16 cellular contexts compared by ENCODE assay signal in genomic region chr12:79337891-79338290, GRCh38.
DNase-seq lines count a peak whose midpoint lies in the region; TF ChIP-seq lines count a peak whose summit lies in the region.
"Had no signal": no experiment of that assay in that cellular context is flagged by ENCODE, and none has a peak within 500 bp of the region (broad histone marks: within the 10 kb centered on the region; RNA-seq: fewer than 3 reads in every experiment).

No MANE protein-coding gene starts in this region.

- TF ChIP-seq CTCF in type B pancreatic cell (conservative IDR thresholded peaks at IDR 0.05), result no peak

- in situ Hi-C loops in HAP-1 (cut with MboI; ENCODE audit: low sequenced_read_pairs), result no loop called here

- no peaks in the 10 kb centered on the region for H3K27me3 Mint-ChIP-seq in type B pancreatic cell
- H3K27me3 Mint-ChIP-seq: B cell; CD4-positive, alpha-beta T cell had no signal

- DNase-seq in EH (ENCODE audit: low read depth) (peak; percentile 3), HAP-1 (ENCODE audit: low spot score in 2 of 2) (peak; percentile 72 to 78), RPMI7951 (ENCODE audit: low read depth) (peak; percentile 24), NCI-H446 treated with DMSO at 0.1 percent for 48 hours (lab: John Stamatoyannopoulos, UW) (no peak), type B pancreatic cell (ENCODE audit: extremely low spot score, unreplicated experiment) (no peak)
- DNase-seq: AML-193; Caco-2; Calu3; CD4-positive, alpha-beta T cell; CD8-positive, alpha-beta T cell; DMS79 treated with DMSO at 0.1 percent for 48 hours; EL; GF-D8 had no signal

- H3K27ac Mint-ChIP-seq in type B pancreatic cell, result no peak overlapping the region
- H3K27ac Mint-ChIP-seq: B cell; CD4-positive, alpha-beta T cell; CD8-positive, alpha-beta T cell had no signal

- peaks cover 8% of the 10 kb centered on the region for H3K36me3 Mint-ChIP-seq in type B pancreatic cell
- H3K36me3 Mint-ChIP-seq: CD8-positive, alpha-beta T cell had no signal

- peaks cover 6% of the 10 kb centered on the region; the same call in 1 of the 2 replicates for H3K9me3 ChIP-seq in HAP-1
- H3K9me3 ChIP-seq: A549, Caco-2 had no signal

- H3K36me3 ChIP-seq in HAP-1 (replicated peaks), result no peaks in the 10 kb centered on the region

- H3K4me1 Mint-ChIP-seq in type B pancreatic cell (ENCODE audit: unreplicated experiment), result no peaks in the 10 kb centered on the region
- H3K4me1 Mint-ChIP-seq: B cell had no signal

- H3K4me3 Mint-ChIP-seq in type B pancreatic cell, result no peak overlapping the region
- H3K4me3 Mint-ChIP-seq: B cell; CD4-positive, alpha-beta T cell; CD8-positive, alpha-beta T cell had no signal

- peaks cover 5% of the 10 kb centered on the region for H3K9me3 Mint-ChIP-seq in type B pancreatic cell

- no peak overlapping the region for H3K4me3 ChIP-seq in HAP-1
- H3K4me3 ChIP-seq: A549; BLaER1 treated with 17β-estradiol and CSF1 and Interleukin-3, amounts not matched to agents 10 nM and 100 nM had no signal

- peaks cover 33% of the 10 kb centered on the region for H3K4me1 ChIP-seq in HAP-1
- H3K4me1 ChIP-seq: BLaER1 treated with 17β-estradiol and CSF1 and Interleukin-3, amounts not matched to agents 10 nM and 100 nM; Caco-2 had no signal

- H3K27me3 ChIP-seq in HAP-1 (ENCODE audit: low read depth), result no peaks in the 10 kb centered on the region
- H3K27me3 ChIP-seq: BLaER1 treated with 17β-estradiol and CSF1 and Interleukin-3, amounts not matched to agents 10 nM and 100 nM had no signal

Comparison
In these comparisons a context has a peak if more than half of its experiments do, and no peak if none do; other contexts are left out.
1. DNase-seq: peak in EH (single experiment), HAP-1 (2 of 2) and RPMI7951 (single experiment); none in NCI-H446 treated with DMSO at 0.1 percent for 48 hours (single experiment) and type B pancreatic cell (single experiment).